ENCODE assay signal across 8 cellular contexts in genomic region chr3:184186184-184186901, GRCh38. TPM values are rescaled to one million over a fixed set of nuclear protein-coding genes. Genes with fewer than 3 reads are reported as not detected.
A peak's percentile ranks its signal among the peaks of the same experiment; 100 is the strongest.
DNase-seq lines count a peak whose midpoint lies in the region; ATAC-seq, FAIRE-seq and TF ChIP-seq lines count a peak whose summit lies in the region.

Gene ABCF3 (plus strand): TSS chr3:184186199. CDS start chr3:184186208, 9 bp downstream.

- no peak for FAIRE-seq in A549 (lab: Jason Lieb, UNC)

- WGBS in A549 (ENCODE audit: missing lambda C conversion rate): 4% methylated on average over 11 of the region's 45 CpGs

- peak within 1 kb of the TSS; percentile 39 for H2AFZ ChIP-seq in neuron (ENCODE audit: low read depth, low read length)

- POLR2A ChIA-PET in A549 (lab: Yijun Ruan, JAX): interaction anchor here (1.0 to 1.4 kb wide), 4 partner anchors 9 to 41 kb away, joined by 3 to 14 read pairs (median 4); partner anchors contain the start of genes AP2M1 and DVL3

- intact Hi-C loops in T-helper 2 cell treated with Interferon-gamma antibody and Interleukin-4, amounts not matched to agents 100 ng/mL and 5 ng/mL, for 36 hours (cut with micrococcal nuclease): loop anchor here (1.0 to 2.0 kb wide), 8 partner anchors 12 to 550 kb away; partner anchors contain the start of genes ABCC5, AP2M1, EEF1AKMT4 and EIF2B5

- ATAC-seq in A549 (peak; percentile 60 to 69), GM18861 (IDR thresholded peaks at IDR 0.05; ENCODE audit: unreplicated experiment) (peak; percentile 11), HG03108 (IDR thresholded peaks at IDR 0.05; ENCODE audit: unreplicated experiment) (peak; percentile 17)

- TF ChIP-seq EP300 in A549 (IDR thresholded peaks at IDR 0.05): no peak

- no peaks in the 10 kb centered on the region for H3K27me3 ChIP-seq in neuron (ENCODE audit: insufficient read depth, low read length)

- H3K27ac ChIP-seq in A549: peak within 1 kb of the TSS; percentile 86 to 96

- peaks cover 65% of the 10 kb centered on the region for H3K36me3 ChIP-seq in neuron (ENCODE audit: insufficient read depth, low read length)

- TF ChIP-seq POLR2A in A549 (IDR thresholded peaks at IDR 0.05; ENCODE audit: low read length): peak; percentile 58

- peak within 1 kb of the TSS; percentile 86 for H3K4me2 ChIP-seq in A549

- H3K4me1 ChIP-seq in A549: peaks cover 12% of the 10 kb centered on the region; the same call in 2 of the 3 replicates
- H3K4me1 ChIP-seq in neuron (ENCODE audit: insufficient read depth, low read length): peaks cover 19% of the 10 kb centered on the region

- CTCF ChIA-PET in A549 (lab: Yijun Ruan, JAX): interaction anchor here (0.5 kb wide), 1 partner anchor 24 kb away, joined by 3 read pairs; no protein-coding TSS in a partner anchor

- H3K9me3 ChIP-seq in A549 (no peaks in the 10 kb centered on the region), neuron (ENCODE audit: low read length) (no peaks in the 10 kb centered on the region)

- H3K4me3 ChIP-seq in A549 (peak within 1 kb of the TSS; percentile 88), fibroblast of pulmonary artery (replicated peaks; ENCODE audit: low read depth, low read length) (peak within 1 kb of the TSS; percentile 99), neuron (ENCODE audit: low read length) (peak within 1 kb of the TSS; percentile 78)

- TF ChIP-seq CTCF in A549 (IDR thresholded peaks at IDR 0.05): no peak
- TF ChIP-seq CTCF in fibroblast of pulmonary artery (IDR thresholded peaks at IDR 0.05; ENCODE audit: low read length, missing control alignments): no peak

- TF ChIP-seq RAD21 in A549 (conservative IDR thresholded peaks at IDR 0.05 in 1 of 2, IDR thresholded peaks at IDR 0.05 in 1 of 2): no peak

- DNase-seq in A549 (ENCODE audit: low read depth in 1 of 2, low spot score in 1 of 2) (no peak), fibroblast of pulmonary artery (ENCODE audit: low read depth) (peak; percentile 56), NCI-H2107 (lab: John Stamatoyannopoulos, UW) (no peak), NCI-H82 treated with DMSO at 0.1 percent for 48 hours (lab: John Stamatoyannopoulos, UW; ENCODE audit: unreplicated experiment) (no peak)

TF ChIP-seq in A549, 52 proteins besides CTCF, POLR2A, EP300 and RAD21:
- peak; percentile 75; the same call in 1 of the 2 replicates for TF ChIP-seq KDM5A (IDR thresholded peaks at IDR 0.05)
- no peak for TF ChIP-seq NR3C1 (IDR thresholded peaks at IDR 0.05)
- no peak for TF ChIP-seq RFX5 (IDR thresholded peaks at IDR 0.05)
- TF ChIP-seq PHF8 (IDR thresholded peaks at IDR 0.05; ENCODE audit: borderline replicate concordance, low read depth): peak; percentile 57; the same call in 1 of the 2 replicates
- TF ChIP-seq EHF (CRISPR knock-in tag; IDR thresholded peaks at IDR 0.05): no peak

RNA-seq across cellular contexts. Expression of gene ABCF3, which starts in this region (rescaled TPM):
- polyA plus RNA-seq in A549 (2011; rRNA removed) (34.6 and 35.3 TPM in 2 replicates), A549 (2017; fragmentation: RNase III; extraction: RNeasy Plus Mini Kit Qiagen cat#74134 plus additional on column Dnase treatment) (46.6 to 50.2 TPM (median 47.7 TPM) in 3 replicates)
- 39.4 and 49.4 TPM in 2 replicates for polyA plus RNA-seq in A549 (2012; cell fraction: cytosol; rRNA removed)
- polyA plus RNA-seq in A549 (2012; cell fraction: nucleus; rRNA removed): 126 and 128 TPM in 2 replicates
- 56.8 and 63.7 TPM in 2 replicates for polyA minus RNA-seq in A549 (2011; rRNA and poly(A)+ RNA removed)
- 58.1 and 60.0 TPM in 2 replicates for total RNA-seq in T-helper 2 cell treated with Interferon-gamma antibody and Interleukin-4, amounts not matched to agents 100 ng/mL and 5 ng/mL, for 36 hours

Comparison
In these comparisons a context has a peak if more than half of its experiments do, and no peak if none do; other contexts are left out.
1. ATAC-seq: peak in every context shown above with its lines; median percentile 64 in A549; 17 in HG03108; 11 in GM18861.